Comparison of ENCODE assay signal across 32 cellular contexts in genomic region chr11:80144932-80145612, GRCh38.
DNase-seq lines count a peak whose midpoint lies in the region; FAIRE-seq lines count a peak whose summit lies in the region.
"Had no signal": no experiment of that assay in that cellular context is flagged by ENCODE, and none has a peak within 500 bp of the region (broad histone marks: within the 10 kb centered on the region; RNA-seq: fewer than 3 reads in every experiment).

No MANE protein-coding gene starts in this region.

- no peak for FAIRE-seq in GM19239 (lab: Jason Lieb, UNC)
- FAIRE-seq: HTR-8/SVneo, kidney had no signal

- H3K27me3 ChIP-seq in iPS-20b (ENCODE audit: insufficient read depth, low read length) (no peaks in the 10 kb centered on the region), subcutaneous abdominal adipose tissue (ENCODE audit: control insufficient read depth in 5 of 5, insufficient read depth in 4 of 5, low read length in 5 of 5) (no peaks in the 10 kb centered on the region)
- H3K27me3 ChIP-seq: dorsolateral prefrontal cortex, heart right ventricle, suprapubic skin, upper lobe of left lung had no signal

- H3K4me3 ChIP-seq in iPS-20b (ENCODE audit: low read length) (no peak overlapping the region), subcutaneous abdominal adipose tissue (ENCODE audit: low read depth in 1 of 5, low read length in 5 of 5) (no peak overlapping the region)
- H3K4me3 ChIP-seq: dorsolateral prefrontal cortex, heart right ventricle, lower lobe of right lung, suprapubic skin, upper lobe of left lung had no signal

- H3K36me3 ChIP-seq in iPS-20b (ENCODE audit: insufficient read depth, low read depth, low read length) (no peaks in the 10 kb centered on the region), subcutaneous abdominal adipose tissue (ENCODE audit: control insufficient read depth in 5 of 5, insufficient read depth in 5 of 5, low read length in 5 of 5) (no peaks in the 10 kb centered on the region)
- H3K36me3 ChIP-seq: heart right ventricle, lower lobe of right lung, suprapubic skin, upper lobe of left lung had no signal

- H3K27ac ChIP-seq in iPS-20b (ENCODE audit: low read length) (no peak overlapping the region), subcutaneous abdominal adipose tissue (ENCODE audit: low read depth, low read length) (peak overlapping the region; percentile 4)
- H3K27ac ChIP-seq: 22Rv1, dorsolateral prefrontal cortex, heart right ventricle, lower lobe of right lung, suprapubic skin, upper lobe of left lung had no signal

- no peaks in the 10 kb centered on the region for H3K9me3 ChIP-seq in iPS-20b (ENCODE audit: insufficient read depth, low read depth, low read length)
- H3K9me3 ChIP-seq in subcutaneous abdominal adipose tissue (ENCODE audit: control insufficient read depth in 5 of 5, low read length in 5 of 5) = no peaks in the 10 kb centered on the region
- H3K9me3 ChIP-seq: heart right ventricle, lower lobe of right lung, suprapubic skin, upper lobe of left lung had no signal

- H3K4me1 ChIP-seq in iPS-20b (ENCODE audit: insufficient read depth, low read length) (peaks cover 12% of the 10 kb centered on the region; the same call in 1 of the 2 replicates), subcutaneous abdominal adipose tissue (ENCODE audit: control insufficient read depth in 5 of 5, insufficient read depth in 5 of 5, low read length in 5 of 5) (peaks cover 0 to 11% (median 5%) of the 10 kb centered on the region in 5 donors)
- H3K4me1 ChIP-seq: heart right ventricle, lower lobe of right lung, suprapubic skin, upper lobe of left lung had no signal

- H3K9ac ChIP-seq in iPS-20b (ENCODE audit: low read depth, low read length) (peak overlapping the region; percentile 10; the same call in 1 of the 2 replicates), subcutaneous abdominal adipose tissue (ENCODE audit: low read length in 5 of 5) (peak overlapping the region in 1 of 5 donors; percentile 0)

- DNase-seq in DMS53 (lab: John Stamatoyannopoulos, UW) (peak; percentile 40), DMS53 treated with DMSO at 0.1 percent for 48 hours (lab: John Stamatoyannopoulos, UW; ENCODE audit: unreplicated experiment) (no peak), NCI-H526 (lab: John Stamatoyannopoulos, UW) (peak; percentile 95 to 98), GM19239 (ENCODE audit: insufficient read length, low spot score) (no peak), CD1c-positive myeloid dendritic cell (ENCODE audit: extremely low spot score) (no peak), SHP77 treated with DMSO at 0.1 percent for 48 hours (lab: John Stamatoyannopoulos, UW) (no peak)
- DNase-seq: activated CD8-positive, alpha-beta memory T cell treated with anti-CD3 and anti-CD28 coated beads for 24 hours; activated naive CD4-positive, alpha-beta T cell treated with anti-CD3 and anti-CD28 coated beads, Interleukin-2, amount 50 U/mL, for 16 hours; activated T-cell treated with anti-CD3 and anti-CD28 coated beads for 4 hours; amniotic stem cell; C1 segment of cervical spinal cord; COR-L47; DMS79; dorsolateral prefrontal cortex; foreskin melanocyte; GDM1; HCEC 1CT; heart right ventricle; kidney; lower lobe of right lung; naive thymus-derived CD8-positive, alpha-beta T cell; NCI-H1048; NCI-H1694 treated with DMSO at 0.1 percent for 48 hours; NK-92 treated with Interleukin-12 subunit alpha and Interleukin-12 subunit beta, amount 100 ng/mL, for 24 hours; stimulated activated naive B cell treated with anti-CD40 and anti-IgM and Interleukin-4, amounts not matched to agents 10 μg/mL and 1 μg/mL and 100 μg/mL, for 72 hours; SW 1271; upper lobe of left lung had no signal

Comparison
In these comparisons a context has a peak if more than half of its experiments do, and no peak if none do; other contexts are left out.
1. DNase-seq: peak in DMS53 (single experiment) and NCI-H526 (2 of 2); none in DMS53 treated with DMSO at 0.1 percent for 48 hours (single experiment), GM19239 (single experiment), CD1c-positive myeloid dendritic cell (single experiment) and SHP77 treated with DMSO at 0.1 percent for 48 hours (single experiment).